Comparison of ENCODE assay signal across 28 cellular contexts in the genomic region with DNA sequence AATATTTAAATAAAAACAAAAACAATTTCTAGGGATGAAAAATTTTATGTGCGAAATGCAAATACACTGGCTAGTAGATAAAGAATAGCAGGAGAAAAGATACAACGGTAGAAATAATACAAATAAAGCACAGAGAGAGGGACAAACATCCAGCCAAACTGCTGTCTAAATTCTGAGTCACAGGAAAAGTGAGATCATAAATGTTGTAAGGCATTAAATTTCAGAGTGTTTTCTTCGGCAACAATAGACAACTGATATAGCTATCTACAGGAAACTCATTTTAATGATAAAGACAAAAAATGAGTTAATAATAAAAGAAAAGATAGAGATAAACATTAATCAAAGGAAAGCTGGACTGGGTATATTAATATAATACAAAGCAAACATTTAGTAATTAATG.
DNase-seq lines count a peak whose midpoint lies in the region; ATAC-seq and TF ChIP-seq lines count a peak whose summit lies in the region.
"Had no signal": no experiment of that assay in that cellular context is flagged by ENCODE, and none has a peak within 500 bp of the region (broad histone marks: within the 10 kb centered on the region; RNA-seq: fewer than 3 reads in every experiment).

No MANE protein-coding gene starts in this region.

- DNase-seq in ELR (ENCODE audit: low read depth): peak; percentile 53
- DNase-seq in M059J (ENCODE audit: low read depth): peak; percentile 15
- DNase-seq in cardiac fibroblast (ENCODE audit: low read depth in 2 of 2): peak; percentile 25 to 40
- peak; percentile 21 for DNase-seq in iris pigment epithelial cell (ENCODE audit: low read depth)
- no peak for DNase-seq in GM13977 (ENCODE audit: low spot score)
- no peak for DNase-seq in upper lobe of left lung
- DNase-seq in cardiac septum (ENCODE audit: low spot score): no peak
- DNase-seq in C1 segment of cervical spinal cord (lab: John Stamatoyannopoulos, UW): no peak
- DNase-seq: activated CD4-positive, alpha-beta T cell treated with anti-CD3 and anti-CD28 coated beads for 36 hours; anterior cingulate cortex; central memory CD4-positive, alpha-beta T cell; DND-41; esophagus squamous epithelium; GM23248; hippocampal formation; KBM-7; left cardiac atrium; mucosa of descending colon; NCI-H1417 treated with DMSO at 0.1 percent for 48 hours; NCI-H2081; NCI-H526 treated with DMSO at 0.1 percent for 48 hours; SHP77 treated with DMSO at 0.1 percent for 48 hours; stimulated activated CD4-positive, alpha-beta T cell treated with anti-CD3 and anti-CD28 coated beads, Interleukin-15, amount 100 ng/mL, for 24 hours; stimulated activated CD4-positive, alpha-beta T cell treated with anti-CD3 and anti-CD28 coated beads, Interleukin-4, amount 100 ng/mL, for 4 hours had no signal

- H3K4me3 ChIP-seq in cardiac fibroblast (replicated peaks in 1 of 2; ENCODE audit: low read depth in 2 of 2, low read length in 2 of 2) (no peak overlapping the region), upper lobe of left lung (no peak overlapping the region)
- H3K4me3 ChIP-seq: BLaER1 treated with 17β-estradiol and CSF1 and Interleukin-3, amounts not matched to agents 10 nM and 100 nM; esophagus squamous epithelium; GM23248; lung; mucosa of descending colon had no signal

- 81 to 85% methylated on average over 3 of the region's 3 CpGs for WGBS in upper lobe of left lung, 2 donors

- TF ChIP-seq CTCF in cardiac fibroblast (IDR thresholded peaks at IDR 0.05; ENCODE audit: low read depth, low read length) (no peak), GM13977 (IDR thresholded peaks at IDR 0.05; ENCODE audit: extremely low read depth, insufficient read depth, missing control alignments) (no peak), upper lobe of left lung (IDR thresholded peaks at IDR 0.05) (no peak)

- H3K27me3 ChIP-seq in upper lobe of left lung: no peaks in the 10 kb centered on the region
- H3K27me3 ChIP-seq: BLaER1 treated with 17β-estradiol and CSF1 and Interleukin-3, amounts not matched to agents 10 nM and 100 nM; esophagus squamous epithelium had no signal

- TF ChIP-seq POLR2A in upper lobe of left lung (IDR thresholded peaks at IDR 0.05): no peak

- ATAC-seq in upper lobe of left lung (ENCODE audit: low FRiP score in 2 of 2): no peak
- ATAC-seq: activated CD4-positive, alpha-beta T cell treated with anti-CD3 and anti-CD28 coated beads for 36 hours; left cardiac atrium; mucosa of descending colon; natural killer cell treated with Interleukin-12 subunit alpha and Interleukin-12 subunit beta and Interleukin-15 and Interleukin-18, amount 100 ng/mL, for 72 hours; stimulated activated memory B cell treated with anti-CD40 and anti-IgM and Interleukin-4, amounts not matched to agents 10 μg/mL and 1 μg/mL and 100 μg/mL, for 72 hours had no signal

- H3K27ac ChIP-seq in upper lobe of left lung: no peak overlapping the region
- H3K27ac ChIP-seq: BLaER1 treated with 17β-estradiol and CSF1 and Interleukin-3, amounts not matched to agents 10 nM and 100 nM; esophagus squamous epithelium; GM23248 had no signal

- H3K9me3 ChIP-seq in upper lobe of left lung: peaks cover 4 to 42% (median 19%) of the 10 kb centered on the region in 4 donors

- intact Hi-C loops in cardiac septum (cut with DNase I): no loop called here

- H3K4me1 ChIP-seq in upper lobe of left lung: no peaks in the 10 kb centered on the region
- H3K4me1 ChIP-seq: esophagus squamous epithelium had no signal

- TF ChIP-seq EP300 in upper lobe of left lung (IDR thresholded peaks at IDR 0.05): no peak

- in situ Hi-C loops in GM13977 (cut with MboI; ENCODE audit: low pct_unique_long_range_greater_than_20kb, low sequenced_read_pairs, unreplicated experiment): no loop called here

- H3K36me3 ChIP-seq in upper lobe of left lung: no peaks in the 10 kb centered on the region
- H3K36me3 ChIP-seq: BLaER1 treated with 17β-estradiol and CSF1 and Interleukin-3, amounts not matched to agents 10 nM and 100 nM; esophagus squamous epithelium had no signal

Comparison
In these comparisons a context has a peak if more than half of its experiments do, and no peak if none do; other contexts are left out.
1. DNase-seq: peak in ELR (single experiment), M059J (single experiment), cardiac fibroblast (2 of 2) and iris pigment epithelial cell (single experiment); none in GM13977 (single experiment), upper lobe of left lung (0 of 2), cardiac septum (single experiment) and C1 segment of cervical spinal cord (0 of 14).